ENCODE assay signal across 21 cellular contexts in the genomic region with DNA sequence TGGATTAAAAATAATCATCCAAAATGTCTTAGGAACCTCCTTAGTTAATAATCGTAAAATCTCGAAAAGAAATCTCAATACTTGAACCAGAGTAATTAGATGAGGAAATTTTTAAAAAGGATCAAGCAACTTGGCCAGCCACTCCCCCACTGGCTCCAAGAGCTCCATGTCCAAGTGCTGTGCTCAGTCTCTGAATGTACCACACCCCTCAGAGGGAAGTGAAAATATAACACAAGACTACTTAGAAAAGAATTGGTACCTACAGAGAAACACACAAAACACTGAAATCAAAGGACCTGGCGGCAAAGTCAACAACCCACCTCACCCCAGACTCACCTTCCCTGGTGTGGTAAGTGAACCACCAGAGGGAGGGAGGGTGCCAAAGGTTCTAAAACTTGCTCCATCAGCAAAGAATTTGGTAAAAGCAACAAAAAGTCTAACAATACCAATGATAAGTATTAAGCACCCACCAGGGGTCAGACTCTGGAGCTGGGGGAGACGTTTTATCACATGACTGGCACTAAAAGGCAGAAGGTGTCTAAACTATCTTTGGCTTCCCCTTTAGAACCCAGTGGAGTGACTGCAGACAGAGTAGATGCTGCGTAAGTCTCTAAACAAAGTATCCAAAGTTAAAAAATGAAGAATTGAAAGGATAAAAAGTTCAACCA. TPM values are rescaled to one million over a fixed set of nuclear protein-coding genes. Genes with fewer than 3 reads are reported as not detected.
DNase-seq lines count a peak whose midpoint lies in the region; ATAC-seq, FAIRE-seq and TF ChIP-seq lines count a peak whose summit lies in the region.
"Had no signal": no experiment of that assay in that cellular context is flagged by ENCODE, and none has a peak within 500 bp of the region (broad histone marks: within the 10 kb centered on the region; RNA-seq: fewer than 3 reads in every experiment).

No MANE protein-coding gene starts in this region.

- peaks cover 74% of the 10 kb centered on the region for H3K36me3 Mint-ChIP-seq in activated CD4-positive, alpha-beta T cell treated with anti-CD3 and anti-CD28 coated beads, Interleukin-2, amount 10 ng/mL, durations not matched to agents 24 days and 14 days (ENCODE audit: low read depth)
- H3K36me3 Mint-ChIP-seq in CD8-positive, alpha-beta T cell, result peaks cover 93% of the 10 kb centered on the region

- no peak for TF ChIP-seq CTCF in A549 (IDR thresholded peaks at IDR 0.05)
- peak in 1 of 3 experiments; percentile 10; a peak in 1 of 6 replicates for TF ChIP-seq CTCF in K562 (IDR thresholded peaks at IDR 0.05 in 2 of 3, conservative IDR thresholded peaks at IDR 0.05 in 1 of 3; ENCODE audit: insufficient read depth in 2 of 3, low read depth in 1 of 3, low read length in 3 of 3)
- no peak for TF ChIP-seq CTCF in CD8-positive, alpha-beta T cell (IDR thresholded peaks at IDR 0.05)

- no peak overlapping the region for H3K4me3 Mint-ChIP-seq in activated CD4-positive, alpha-beta T cell treated with anti-CD3 and anti-CD28 coated beads, Interleukin-2, amount 10 ng/mL, durations not matched to agents 24 days and 14 days
- no peak overlapping the region for H3K4me3 Mint-ChIP-seq in CD8-positive, alpha-beta T cell
- H3K4me3 Mint-ChIP-seq: IgD-negative memory B cell, T-helper 17 cell had no signal

- no peak overlapping the region for H3K56ac ChIP-seq in mesendoderm (ENCODE audit: low read length)

- intact Hi-C loops in K562 (cut with micrococcal nuclease), result no loop called here
- intact Hi-C loops in activated CD4-positive, alpha-beta T cell treated with anti-CD3 and anti-CD28 coated beads, Interleukin-2, amount 10 ng/mL, durations not matched to agents 24 days and 14 days (cut with micrococcal nuclease), result no loop called here
- intact Hi-C loops in CD8-positive, alpha-beta T cell (cut with DNase I, micrococcal nuclease), result loop anchor here (2.0 to 10.0 kb wide), 2 partner anchors 13 to 561 kb away; no protein-coding TSS in a partner anchor

- H3K27me3 ChIP-seq in K562 (ENCODE audit: control insufficient read depth in 2 of 2, insufficient read depth in 2 of 2, low read length in 2 of 2) (no peaks in the 10 kb centered on the region), mesendoderm (ENCODE audit: insufficient read depth, low read length, poor library complexity) (no peaks in the 10 kb centered on the region)
- H3K27me3 ChIP-seq in CD8-positive, alpha-beta T cell (ENCODE audit: insufficient read depth, low read length), result no peaks in the 10 kb centered on the region
- H3K27me3 ChIP-seq: vagina had no signal

- WGBS in A549 (ENCODE audit: missing lambda C conversion rate), result 88% methylated on average over 5 of the region's 5 CpGs
- WGBS in K562 (ENCODE audit: insufficient coverage, low coverage, missing lambda C conversion rate), result 88% methylated on average over 5 of the region's 5 CpGs
- WGBS in mesendoderm (ENCODE audit: extremely low coverage, insufficient coverage, low lambda C conversion rate), result no CpG with 5 or more reads among the region's 5 CpGs

- H4K5ac ChIP-seq in mesendoderm (ENCODE audit: low read length), result no peak overlapping the region

- H2AK5ac ChIP-seq in mesendoderm (ENCODE audit: low read length), result no peak overlapping the region

- H3K79me2 ChIP-seq in K562 (ENCODE audit: control insufficient read depth, insufficient read depth, low read length), result peaks cover 72% of the 10 kb centered on the region
- H3K79me2 ChIP-seq in mesendoderm (ENCODE audit: control insufficient read depth, insufficient read depth, low read length), result peaks cover 8% of the 10 kb centered on the region

- H3K27ac ChIP-seq in A549, result no peak overlapping the region
- H3K27ac ChIP-seq in K562 (ENCODE audit: extremely low read depth, low read depth, low read length), result no peak overlapping the region
- no peak overlapping the region for H3K27ac ChIP-seq in mesendoderm (ENCODE audit: low read depth, low read length)
- H3K27ac ChIP-seq in CD8-positive, alpha-beta T cell (ENCODE audit: low read depth, low read length), result no peak overlapping the region
- H3K27ac ChIP-seq: vagina had no signal

- TF ChIP-seq RAD21 in A549 (conservative IDR thresholded peaks at IDR 0.05 in 1 of 2, IDR thresholded peaks at IDR 0.05 in 1 of 2) (no peak), K562 (CRISPR knock-in tag; conservative IDR thresholded peaks at IDR 0.05 in 1 of 2, IDR thresholded peaks at IDR 0.05 in 1 of 2) (no peak)

- no peaks in the 10 kb centered on the region for H3K9me3 Mint-ChIP-seq in activated CD4-positive, alpha-beta T cell treated with anti-CD3 and anti-CD28 coated beads, Interleukin-2, amount 10 ng/mL, durations not matched to agents 24 days and 14 days
- no peaks in the 10 kb centered on the region for H3K9me3 Mint-ChIP-seq in CD8-positive, alpha-beta T cell
- H3K9me3 Mint-ChIP-seq: IgD-negative memory B cell had no signal

- no peak overlapping the region for H2BK15ac ChIP-seq in mesendoderm (replicated peaks; ENCODE audit: low read depth)

- H3K27ac Mint-ChIP-seq in activated CD4-positive, alpha-beta T cell treated with anti-CD3 and anti-CD28 coated beads, Interleukin-2, amount 10 ng/mL, durations not matched to agents 24 days and 14 days, result no peak overlapping the region
- H3K27ac Mint-ChIP-seq in CD8-positive, alpha-beta T cell, result no peak overlapping the region
- H3K27ac Mint-ChIP-seq: T-helper 17 cell had no signal

- peaks cover 18% of the 10 kb centered on the region for H3K4me1 Mint-ChIP-seq in activated CD4-positive, alpha-beta T cell treated with anti-CD3 and anti-CD28 coated beads, Interleukin-2, amount 10 ng/mL, durations not matched to agents 24 days and 14 days
- peaks cover 24% of the 10 kb centered on the region for H3K4me1 Mint-ChIP-seq in CD8-positive, alpha-beta T cell (ENCODE audit: low read depth)

- no peak for FAIRE-seq in A549 (lab: Jason Lieb, UNC)
- no peak for FAIRE-seq in K562 (lab: Jason Lieb, UNC)
- FAIRE-seq: D721Med, GM12892 had no signal

- DNase-seq in A549 (ENCODE audit: low read depth in 1 of 2, low spot score in 1 of 2) (no peak), K562 (ENCODE audit: extremely low read depth in 1 of 4, low spot score in 3 of 4) (no peak), mesendoderm (peak; percentile 36), DMS79 treated with DMSO at 0.1 percent for 48 hours (lab: John Stamatoyannopoulos, UW) (no peak)
- DNase-seq in activated CD4-positive, alpha-beta T cell treated with anti-CD3 and anti-CD28 coated beads, Interleukin-2, amount 10 ng/mL, durations not matched to agents 24 days and 14 days, result no peak
- no peak for DNase-seq in CD8-positive, alpha-beta T cell
- DNase-seq: caudate nucleus; glutamatergic neuron; GOT3; mammary epithelial cell; NCI-H1092 treated with DMSO at 0.1 percent for 48 hours; NCI-H2171 treated with DMSO at 0.1 percent for 48 hours; NK-92 treated with Interleukin-12 subunit alpha and Interleukin-12 subunit beta, amount 100 ng/mL, for 24 hours; SHP77; T-helper 17 cell had no signal

- TF ChIP-seq POLR2A in A549 (IDR thresholded peaks at IDR 0.05; ENCODE audit: low read length) (no peak), K562 (conservative IDR thresholded peaks at IDR 0.05) (no peak)

- H3K4me1 ChIP-seq in A549 (peaks cover 13% of the 10 kb centered on the region), K562 (replicated peaks in 1 of 2; ENCODE audit: control insufficient read depth in 2 of 2, insufficient read depth in 2 of 2, low read length in 2 of 2) (no peaks in the 10 kb centered on the region), mesendoderm (ENCODE audit: control insufficient read depth, low read depth, low read length) (peaks cover 11% of the 10 kb centered on the region)
- H3K4me1 ChIP-seq in CD8-positive, alpha-beta T cell (ENCODE audit: insufficient read depth, low read length), result no peaks in the 10 kb centered on the region
- H3K4me1 ChIP-seq: vagina had no signal

- H3K9ac ChIP-seq in K562 (ENCODE audit: insufficient read depth in 1 of 2, low read depth in 2 of 2, low read length in 2 of 2), result no peak overlapping the region
- H3K9ac ChIP-seq in mesendoderm (ENCODE audit: low read length), result no peak overlapping the region

- no peak overlapping the region for H2BK5ac ChIP-seq in mesendoderm (ENCODE audit: low read length)

- H3K27me3 Mint-ChIP-seq in activated CD4-positive, alpha-beta T cell treated with anti-CD3 and anti-CD28 coated beads, Interleukin-2, amount 10 ng/mL, durations not matched to agents 24 days and 14 days, result no peaks in the 10 kb centered on the region
- no peaks in the 10 kb centered on the region for H3K27me3 Mint-ChIP-seq in CD8-positive, alpha-beta T cell (ENCODE audit: low read depth)
- H3K27me3 Mint-ChIP-seq: IgD-negative memory B cell, T-helper 17 cell had no signal

- no peak overlapping the region for H3K4ac ChIP-seq in mesendoderm (ENCODE audit: low read depth, low read length)

- ATAC-seq in A549 (peak in 1 of 2 experiments; percentile 27; a peak in 1 of 6 replicates), GM21786 (IDR thresholded peaks at IDR 0.05; ENCODE audit: unreplicated experiment) (peak; percentile 76), K562 (peak; percentile 18; the same call in 1 of the 3 replicates), HG02623 (IDR thresholded peaks at IDR 0.05; ENCODE audit: unreplicated experiment) (no peak)
- no peak for ATAC-seq in CD8-positive, alpha-beta T cell
- ATAC-seq: T-helper 17 cell had no signal

- CTCF ChIA-PET in A549 (lab: Yijun Ruan, JAX) (interaction anchor here (0.5 to 0.9 kb wide), 3 partner anchors 12 to 615 kb away, joined by 3 read pairs; no protein-coding TSS in a partner anchor), K562 (lab: Yijun Ruan, JAX; ENCODE audit: low intra/inter-chr PET ratio) (no interaction called here)
- CTCF ChIA-PET in CD8-positive, alpha-beta T cell (lab: Charles Lee), result interaction anchor here (0.6 kb wide), 1 partner anchor 11 kb away, joined by 3 read pairs; no protein-coding TSS in a partner anchor

- no peak overlapping the region for H4K8ac ChIP-seq in mesendoderm (ENCODE audit: low read depth, low read length)

- no peak for TF ChIP-seq EP300 in A549 (IDR thresholded peaks at IDR 0.05)
- TF ChIP-seq EP300 in K562 (IDR thresholded peaks at IDR 0.05; ENCODE audit: low read length), result no peak

- H3K9me3 ChIP-seq in A549, result no peaks in the 10 kb centered on the region
- H3K9me3 ChIP-seq in K562 (replicated peaks; ENCODE audit: control insufficient read depth, insufficient read depth, low read depth, low read length), result no peaks in the 10 kb centered on the region
- no peaks in the 10 kb centered on the region for H3K9me3 ChIP-seq in CD8-positive, alpha-beta T cell (ENCODE audit: low read length)
- H3K9me3 ChIP-seq: vagina had no signal

- H3K79me1 ChIP-seq in mesendoderm (ENCODE audit: low read length), result peaks cover 9% of the 10 kb centered on the region

- no peaks in the 10 kb centered on the region; the same call in 1 of the 2 replicates for H4K20me1 ChIP-seq in K562 (replicated peaks; ENCODE audit: control insufficient read depth, insufficient read depth, low read length)

- H2BK120ac ChIP-seq in mesendoderm (ENCODE audit: low read depth, low read length), result no peak overlapping the region

- H3K4me3 ChIP-seq in A549 (no peak overlapping the region), K562 (no peak overlapping the region), mesendoderm (ENCODE audit: low read length) (no peak overlapping the region)
- no peak overlapping the region for H3K4me3 ChIP-seq in CD8-positive, alpha-beta T cell (ENCODE audit: low read depth, low read length)
- H3K4me3 ChIP-seq: vagina had no signal

- POLR2A ChIA-PET in A549 (lab: Yijun Ruan, JAX) (no interaction called here), K562 (lab: Yijun Ruan, JAX) (interaction anchor here (0.6 to 2.8 kb wide), 6 partner anchors 8 to 28 kb away, joined by 3 to 14 read pairs (median 8); no protein-coding TSS in a partner anchor)
- POLR2A ChIA-PET in CD8-positive, alpha-beta T cell (lab: Charles Lee), result interaction anchor here (1.4 kb wide), 1 partner anchor 17 kb away, joined by 3 read pairs; no protein-coding TSS in a partner anchor

- H3K4me2 ChIP-seq in A549 (no peak overlapping the region; the same call in 2 of the 3 replicates), K562 (ENCODE audit: insufficient read depth, low read length) (no peak overlapping the region), mesendoderm (ENCODE audit: low read length) (no peak overlapping the region)

- in situ Hi-C loops in K562 (cut with MboI), result no loop called here

- no peak overlapping the region for H3K18ac ChIP-seq in mesendoderm (ENCODE audit: low read length)

- H3K36me3 ChIP-seq in K562 (ENCODE audit: control insufficient read depth, insufficient read depth, low read length) (peaks cover 98% of the 10 kb centered on the region), mesendoderm (ENCODE audit: control insufficient read depth, insufficient read depth, low read length) (no peaks in the 10 kb centered on the region)
- peaks cover 62% of the 10 kb centered on the region for H3K36me3 ChIP-seq in CD8-positive, alpha-beta T cell (ENCODE audit: insufficient read depth, low read length)

- no peaks in the 10 kb centered on the region for H3K9me1 ChIP-seq in K562 (ENCODE audit: control insufficient read depth, insufficient read depth, low read length)

- no peak overlapping the region for H3K23ac ChIP-seq in mesendoderm (ENCODE audit: low read length)

- no TSS peak for BruUV-seq in K562 (replicated peaks; lab: Mats Ljungman, UMichigan)

- H2AFZ ChIP-seq in K562 (ENCODE audit: low read depth, low read length), result no peak overlapping the region

RNA-seq across cellular contexts. Expression of gene LBR, which starts 14.0 kb away (rescaled TPM):
- polyA plus RNA-seq in A549 (2011; rRNA removed) (54.6 and 68.7 TPM in 2 replicates), A549 (2017; fragmentation: RNase III; extraction: RNeasy Plus Mini Kit Qiagen cat#74134 plus additional on column Dnase treatment) (39.2 to 40.8 TPM (median 39.8 TPM) in 3 replicates), K562 (2011; rRNA removed) (170 and 197 TPM in 2 replicates), K562 (2014; fragmentation: Illumina TruSeq; extraction: Trizol) (160 and 197 TPM in 2 replicates), K562 (2014; fragmentation: Nextera tagmentation; extraction: Ambion mirVana) (100 to 1,000 TPM; 203 to 217 TPM), K562 (2014; rRNA removed) (144 and 147 TPM in 2 replicates)
- polyA plus RNA-seq in A549 (2012; cell fraction: cytosol; rRNA removed), result 20.9 and 26.8 TPM in 2 replicates
- 26.0 and 49.8 TPM in 2 replicates for polyA plus RNA-seq in A549 (2012; cell fraction: nucleus; rRNA removed)
- 50.6 and 60.7 TPM in 2 replicates for polyA minus RNA-seq in A549 (2011; rRNA and poly(A)+ RNA removed)
- total RNA-seq in K562 (2011; cell fraction: chromatin; rRNA removed; ENCODE audit: low replicate concordance), result 218 and 419 TPM in 2 replicates
- 192 and 198 TPM in 2 replicates for total RNA-seq in K562 (2011; cell fraction: nucleolus; rRNA removed)
- total RNA-seq in K562 (2011; cell fraction: nucleoplasm; rRNA removed), result 268 and 304 TPM in 2 replicates
- total RNA-seq in K562 (2014; rRNA removed) (102 and 116 TPM in 2 replicates), K562 (2014; rRNA removed; fragmentation: Illumina TruSeq; extraction: Trizol) (205 and 234 TPM in 2 replicates), K562 (2015; rRNA removed; fragmentation: Illumina TruSeq; extraction: Trizol) (177 and 192 TPM in 2 replicates), K562 (2021) (229 and 235 TPM in 2 replicates)
- polyA plus RNA-seq in K562 (2011; cell fraction: cytosol; rRNA removed), result 90.3 and 164 TPM in 2 replicates
- polyA plus RNA-seq in K562 (2011; cell fraction: nucleus; rRNA removed), result 137 and 143 TPM in 2 replicates
- 106 and 154 TPM in 2 replicates for polyA plus RNA-seq in K562 (2012)
- 186 and 194 TPM in 2 replicates for polyA minus RNA-seq in K562 (2011; rRNA and poly(A)+ RNA removed)
- 95.8 and 96.2 TPM in 2 replicates for polyA minus RNA-seq in K562 (2011; cell fraction: cytosol; rRNA and poly(A)+ RNA removed)
- polyA minus RNA-seq in K562 (2011; cell fraction: nucleus; rRNA and poly(A)+ RNA removed), result 102 and 157 TPM in 2 replicates
- 189 TPM for polyA plus RNA-seq in mesendoderm (2013, experiment 1 of 2)
- polyA plus RNA-seq in mesendoderm (2013, experiment 2 of 2), result 189 TPM
- 189 and 195 TPM in 2 replicates for total RNA-seq in activated CD4-positive, alpha-beta T cell treated with anti-CD3 and anti-CD28 coated beads, Interleukin-2, amount 10 ng/mL, durations not matched to agents 24 days and 14 days
- 100 to 1,000 TPM; 105 TPM for total RNA-seq in CD8-positive, alpha-beta T cell

Comparison
In these comparisons a context has a peak if more than half of its experiments do, and no peak if none do; other contexts are left out.
1. ATAC-seq: peak in GM21786 (single experiment) and K562 (single experiment); none in CD8-positive, alpha-beta T cell (single experiment) and HG02623 (single experiment).
2. intact Hi-C loops: an anchor here in CD8-positive, alpha-beta T cell (2.0 to 10.0 kb wide); none called in K562 and activated CD4-positive, alpha-beta T cell treated with anti-CD3 and anti-CD28 coated beads, Interleukin-2, amount 10 ng/mL, durations not matched to agents 24 days and 14 days.
3. Of the 35 proteins assayed by ChIP-seq in both K562 and A549: peak only in K562: none; only in A549: MAFK; in both: none; in neither: 33; mixed calls (peak in some experiments, not most) for 1.